1 cellular context compared by ENCODE assay signal in the genomic region with DNA sequence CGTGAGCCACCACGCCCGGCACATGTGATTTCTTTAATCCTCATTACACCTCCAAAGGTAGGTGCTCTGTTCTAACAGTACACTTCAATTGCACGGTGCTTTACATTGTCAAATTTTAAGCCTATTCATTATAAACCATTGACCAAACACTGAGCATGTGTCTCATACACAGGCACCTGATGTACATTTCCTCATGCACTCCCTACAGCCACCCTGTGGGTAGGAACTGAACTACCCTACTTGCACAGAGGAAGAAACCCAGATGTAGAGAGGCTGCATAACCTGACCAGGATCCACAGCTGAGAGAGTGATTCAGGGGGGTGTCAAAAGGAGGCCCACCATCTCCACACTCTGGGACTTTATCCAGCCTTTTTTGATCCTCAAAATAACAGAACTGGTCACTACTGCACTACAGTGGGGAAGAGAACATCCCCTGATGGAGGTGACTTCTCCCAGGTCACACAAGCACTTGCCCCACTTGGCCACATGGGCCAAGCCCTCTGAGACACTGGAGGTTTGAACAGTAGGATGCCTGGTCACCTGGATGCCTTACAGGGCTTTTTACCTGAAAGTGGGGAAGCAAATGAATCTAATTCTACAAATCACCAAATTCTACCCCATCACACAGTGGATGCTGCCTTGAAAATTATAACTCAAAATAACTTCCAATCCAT.
TF ChIP-seq lines count a peak whose summit lies in the region.

No MANE protein-coding gene starts in this region.

TF ChIP-seq in GM23338, 12 proteins besides CTCF, POLR2A, EP300 and RAD21 (continued from another document):
- TF ChIP-seq ZNF462 (CRISPR knock-in tag; IDR thresholded peaks at IDR 0.05): no peak
